ENCODE assay signal across 10 cellular contexts in the genomic region with DNA sequence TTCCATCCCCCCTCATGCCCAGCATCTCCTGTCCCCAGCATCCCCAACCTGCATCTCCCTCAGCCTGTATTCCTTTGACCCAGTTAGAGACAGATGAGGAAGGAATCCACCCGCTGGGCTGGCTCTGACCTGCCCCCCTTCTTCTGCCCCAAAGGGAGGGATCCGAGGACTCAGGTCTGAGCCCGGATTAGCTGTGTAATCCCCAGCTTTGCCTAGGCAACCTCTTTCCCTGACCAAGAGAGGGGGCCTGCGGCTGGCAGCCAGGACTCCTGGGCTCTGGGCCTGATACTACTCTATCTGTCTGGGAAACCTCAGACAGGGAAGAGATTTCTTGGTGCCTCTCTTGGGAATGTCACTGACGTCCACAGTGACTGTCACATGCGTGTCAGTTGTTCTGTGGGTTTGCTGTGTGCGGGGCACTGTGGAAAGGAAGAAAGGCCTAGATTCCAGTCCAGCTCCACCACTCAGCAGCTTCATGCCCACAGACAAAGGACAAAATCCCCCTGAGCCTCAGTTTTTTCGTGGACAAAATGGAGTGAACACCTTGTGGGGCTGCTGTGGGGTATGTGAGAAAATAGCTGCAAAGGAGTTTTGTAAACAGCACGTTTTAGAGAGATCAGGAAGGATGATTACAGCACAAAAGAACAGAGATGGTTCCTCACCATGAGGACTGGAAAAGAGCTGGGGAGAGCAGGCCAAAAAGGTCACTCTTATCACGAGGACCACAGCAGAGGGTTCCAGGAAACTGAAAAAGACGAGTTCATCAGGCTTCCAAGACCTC. TPM values are rescaled to one million over a fixed set of nuclear protein-coding genes. Genes with fewer than 3 reads are reported as not detected.
DNase-seq lines count a peak whose midpoint lies in the region; ATAC-seq and TF ChIP-seq lines count a peak whose summit lies in the region.
"Had no signal": no experiment of that assay in that cellular context is flagged by ENCODE, and none has a peak within 500 bp of the region (broad histone marks: within the 10 kb centered on the region; RNA-seq: fewer than 3 reads in every experiment).

No MANE protein-coding gene starts in this region.

- H3K27ac ChIP-seq in WERI-Rb-1 (peak overlapping the region; percentile 92), ascending aorta (peak overlapping the region in 1 of 2 donors; percentile 68)

- no peak for DNase-seq in activated T-cell treated with anti-CD3 and anti-CD28 coated beads, Interleukin-2, amount 50 U/mL, for 72 hours
- DNase-seq in activated T-cell treated with anti-CD3 and anti-CD28 coated beads for 4 hours (no peak), WERI-Rb-1 (peak; percentile 97), ascending aorta (ENCODE audit: low spot score in 2 of 2) (no peak), NCI-H1048 (lab: John Stamatoyannopoulos, UW) (no peak)
- no peak for DNase-seq in stimulated activated naive CD8-positive, alpha-beta T cell treated with anti-CD3 and anti-CD28 coated beads, Interleukin-15, amount 100 ng/mL, for 72 hours
- DNase-seq: AML-193; effector CD4-positive, alpha-beta T cell had no signal

- peak overlapping the region; percentile 55 for H3K27ac Mint-ChIP-seq in activated T-cell treated with anti-CD3 and anti-CD28 coated beads, Interleukin-2, amount 50 U/mL, for 72 hours
- H3K27ac Mint-ChIP-seq in stimulated activated naive CD8-positive, alpha-beta T cell treated with anti-CD3 and anti-CD28 coated beads, Interleukin-15, amount 100 ng/mL, for 72 hours, result peak overlapping the region; percentile 23 to 72

- ATAC-seq in activated T-cell treated with anti-CD3 and anti-CD28 coated beads, Interleukin-2, amount 50 U/mL, for 72 hours (replicated peaks in 1 of 2), result no peak
- ATAC-seq in stimulated activated naive CD8-positive, alpha-beta T cell treated with anti-CD3 and anti-CD28 coated beads, Interleukin-15, amount 100 ng/mL, for 72 hours, result no peak
- no peak for ATAC-seq in GM18909 (IDR thresholded peaks at IDR 0.05; ENCODE audit: poor library complexity, unreplicated experiment)

- H3K27me3 ChIP-seq in WERI-Rb-1 (ENCODE audit: insufficient read depth, low read depth, severe bottlenecking), result no peaks in the 10 kb centered on the region
- peaks cover 2% of the 10 kb centered on the region for H3K27me3 ChIP-seq in iPS-15b (ENCODE audit: control insufficient read depth, insufficient read depth, low read length)
- H3K27me3 ChIP-seq in ascending aorta, result no peaks in the 10 kb centered on the region

- intact Hi-C loops in ascending aorta (cut with DNase I), result loop anchor here (1.0 kb wide), 3 partner anchors 21 to 33 kb away; no protein-coding TSS in a partner anchor

- H3K4me3 Mint-ChIP-seq in activated T-cell treated with anti-CD3 and anti-CD28 coated beads, Interleukin-2, amount 50 U/mL, for 72 hours, result peak overlapping the region; percentile 69 to 93
- peak overlapping the region; percentile 90 to 98 for H3K4me3 Mint-ChIP-seq in stimulated activated naive CD8-positive, alpha-beta T cell treated with anti-CD3 and anti-CD28 coated beads, Interleukin-15, amount 100 ng/mL, for 72 hours

- H3K4me1 ChIP-seq in iPS-15b (ENCODE audit: control insufficient read depth, insufficient read depth, low read length), result peaks cover 27% of the 10 kb centered on the region
- peaks cover 7 to 22% of the 10 kb centered on the region in 2 donors for H3K4me1 ChIP-seq in ascending aorta

- H3K9ac ChIP-seq in iPS-15b (ENCODE audit: low read depth, low read length), result no peak overlapping the region

- H3K36me3 Mint-ChIP-seq in activated T-cell treated with anti-CD3 and anti-CD28 coated beads, Interleukin-2, amount 50 U/mL, for 72 hours (ENCODE audit: insufficient read depth in 2 of 2), result peaks cover 3 to 10% of the 10 kb centered on the region in 2 donors

- peaks cover 5% of the 10 kb centered on the region for H3K9me3 ChIP-seq in WERI-Rb-1 (ENCODE audit: severe bottlenecking)
- H3K9me3 ChIP-seq in iPS-15b (ENCODE audit: control insufficient read depth, insufficient read depth, low read length), result no peaks in the 10 kb centered on the region
- no peaks in the 10 kb centered on the region for H3K9me3 ChIP-seq in ascending aorta

- peaks cover 23% of the 10 kb centered on the region for H3K27me3 Mint-ChIP-seq in activated T-cell treated with anti-CD3 and anti-CD28 coated beads, Interleukin-2, amount 50 U/mL, for 72 hours (ENCODE audit: low read depth)
- H3K27me3 Mint-ChIP-seq in stimulated activated naive CD8-positive, alpha-beta T cell treated with anti-CD3 and anti-CD28 coated beads, Interleukin-15, amount 100 ng/mL, for 72 hours, result peaks cover 35% of the 10 kb centered on the region

- H3K4me1 Mint-ChIP-seq in activated T-cell treated with anti-CD3 and anti-CD28 coated beads, Interleukin-2, amount 50 U/mL, for 72 hours (ENCODE audit: low read depth), result peaks cover 34% of the 10 kb centered on the region
- H3K4me1 Mint-ChIP-seq in stimulated activated naive CD8-positive, alpha-beta T cell treated with anti-CD3 and anti-CD28 coated beads, Interleukin-15, amount 100 ng/mL, for 72 hours, result peaks cover 44% of the 10 kb centered on the region

- H3K36me3 ChIP-seq in WERI-Rb-1 (peaks cover 22% of the 10 kb centered on the region), iPS-15b (ENCODE audit: control insufficient read depth, insufficient read depth, low read length) (peaks cover 21% of the 10 kb centered on the region), ascending aorta (peaks cover 9 to 18% of the 10 kb centered on the region in 2 donors)

- peak overlapping the region; percentile 83 for H3K4me3 ChIP-seq in WERI-Rb-1 (ENCODE audit: low read depth, low read length)
- peak overlapping the region; percentile 88 for H3K4me3 ChIP-seq in iPS-15b (ENCODE audit: low read depth, low read length)
- H3K4me3 ChIP-seq in ascending aorta, result no peak overlapping the region

- H3K9me3 Mint-ChIP-seq in activated T-cell treated with anti-CD3 and anti-CD28 coated beads, Interleukin-2, amount 50 U/mL, for 72 hours, result no peaks in the 10 kb centered on the region
- no peaks in the 10 kb centered on the region for H3K9me3 Mint-ChIP-seq in stimulated activated naive CD8-positive, alpha-beta T cell treated with anti-CD3 and anti-CD28 coated beads, Interleukin-15, amount 100 ng/mL, for 72 hours

- peak; percentile 61 for TF ChIP-seq CTCF in WERI-Rb-1 (IDR thresholded peaks at IDR 0.05; ENCODE audit: low read depth, low read length)
- no peak for TF ChIP-seq CTCF in ascending aorta (IDR thresholded peaks at IDR 0.05)

RNA-seq across cellular contexts. Expression of a gene that starts 1.3 kb away (rescaled TPM):
- 100 to 1,000 TPM; 220 to 244 TPM for total RNA-seq in activated T-cell treated with anti-CD3 and anti-CD28 coated beads, Interleukin-2, amount 50 U/mL, for 72 hours
- total RNA-seq in ascending aorta, result 128 TPM

RNA-seq across cellular contexts. Expression of a gene that starts 21.8 kb away (rescaled TPM):
- total RNA-seq in activated T-cell treated with anti-CD3 and anti-CD28 coated beads, Interleukin-2, amount 50 U/mL, for 72 hours, result 100 to 1,000 TPM; 199 to 215 TPM
- 1,335 TPM for total RNA-seq in ascending aorta

RNA-seq across cellular contexts. Expression of a gene that starts 24.3 kb away (rescaled TPM):
- 10 to 100 TPM; 19.6 to 24.6 TPM for total RNA-seq in activated T-cell treated with anti-CD3 and anti-CD28 coated beads, Interleukin-2, amount 50 U/mL, for 72 hours
- 23.4 TPM for total RNA-seq in ascending aorta

RNA-seq across cellular contexts. Expression of a gene that starts 34.1 kb away (rescaled TPM):
- total RNA-seq in activated T-cell treated with anti-CD3 and anti-CD28 coated beads, Interleukin-2, amount 50 U/mL, for 72 hours, result not detected
- not detected for total RNA-seq in ascending aorta

RNA-seq across cellular contexts. Expression of a gene that starts 45.1 kb away (rescaled TPM):
- under 1 TPM; 0.30 to 0.31 TPM for total RNA-seq in activated T-cell treated with anti-CD3 and anti-CD28 coated beads, Interleukin-2, amount 50 U/mL, for 72 hours
- not detected for total RNA-seq in ascending aorta

Comparison
In these comparisons a context has a peak if more than half of its experiments do, and no peak if none do; other contexts are left out.
1. H3K4me3 ChIP-seq: peak in WERI-Rb-1 (single experiment) and iPS-15b (single experiment); none in ascending aorta (0 of 2).